25 cellular contexts compared by ENCODE assay signal in the genomic region with DNA sequence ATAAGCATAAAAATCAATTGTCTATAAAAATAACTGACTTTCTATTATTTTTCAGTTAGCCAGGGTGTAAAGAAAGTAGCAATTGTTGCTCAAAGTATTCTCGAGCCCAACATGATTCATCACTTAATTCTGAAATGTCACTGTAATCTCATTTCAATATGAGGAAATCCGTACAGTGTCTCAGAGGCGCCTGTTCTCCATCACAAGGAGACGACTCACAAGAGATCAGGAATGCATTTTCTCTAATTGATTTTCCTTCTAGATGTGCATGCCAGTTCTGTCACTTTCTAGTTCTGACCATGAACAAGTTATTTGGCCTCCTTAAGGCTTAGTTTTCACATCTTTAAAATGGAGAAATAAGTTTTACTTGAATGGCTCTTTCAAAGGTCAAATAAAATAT.
"Had no signal": no experiment of that assay in that cellular context is flagged by ENCODE, and none has a peak within 500 bp of the region (broad histone marks: within the 10 kb centered on the region; RNA-seq: fewer than 3 reads in every experiment).

No MANE protein-coding gene starts in this region.

- H3K9me3 ChIP-seq: body of pancreas, neutrophil, ovary, psoas muscle, thyroid gland, upper lobe of right lung had no signal

- H3K4me3 ChIP-seq: body of pancreas, heart right ventricle, ovary, psoas muscle, thyroid gland, upper lobe of right lung had no signal

- H3K4me3 Mint-ChIP-seq: activated B cell treated with CpG ODN at 0.5 μM for 24 hours; activated naive CD4-positive, alpha-beta T cell treated with anti-CD3 and anti-CD28 coated beads for 36 hours; activated T-cell treated with anti-CD3 and anti-CD28 coated beads, Interleukin-2, amount 50 U/mL, for 4 hours; dendritic cell treated with granulocyte-macrophage colony-stimulating factor and Interleukin-4, amounts not matched to agents 40 ng/mL and 50 ng/mL, for 4 days; nephron; stimulated activated naive CD8-positive, alpha-beta T cell treated with anti-CD3 and anti-CD28 coated beads, Interleukin-15, Interleukin-2, amounts not matched to agents 100 ng/mL and 50 ng/mL, for 24 hours had no signal

- DNase-seq: activated B cell treated with CpG ODN at 0.5 μM for 24 hours; activated CD4-positive, alpha-beta T cell treated with anti-CD3 and anti-CD28 coated beads for 4 hours; activated CD4-positive, alpha-beta T cell treated with anti-CD3 and anti-CD28 coated beads, Interleukin-2, amount 50 U/mL, for 48 hours; activated CD8-positive, alpha-beta memory T cell treated with anti-CD3 and anti-CD28 coated beads, Interleukin-2, amount 50 U/mL, for 48 hours; activated naive CD4-positive, alpha-beta T cell treated with anti-CD3 and anti-CD28 coated beads for 36 hours; activated T-cell treated with anti-CD3 and anti-CD28 coated beads, Interleukin-2, amount 50 U/mL, for 4 hours; anterior cingulate cortex; body of pancreas; effector CD4-positive, alpha-beta T cell; erythroblast; heart right ventricle; ovary; psoas muscle; right cardiac atrium; stimulated activated CD4-positive, alpha-beta T cell treated with anti-CD3 and anti-CD28 coated beads, Interleukin-12 subunit alpha, Interleukin-12 subunit beta, amount 100 ng/mL, for 4 hours; stimulated activated CD4-positive, alpha-beta T cell treated with anti-CD3 and anti-CD28 coated beads, Interleukin-4, amount 100 ng/mL, for 4 hours; substantia nigra; T1000; thyroid gland; upper lobe of right lung had no signal

- ATAC-seq: activated T-cell treated with anti-CD3 and anti-CD28 coated beads, Interleukin-2, amount 50 U/mL, for 4 hours; body of pancreas; upper lobe of right lung had no signal

- H3K4me1 Mint-ChIP-seq: activated B cell treated with CpG ODN at 0.5 μM for 24 hours, nephron had no signal

- H3K27me3 Mint-ChIP-seq: activated B cell treated with CpG ODN at 0.5 μM for 24 hours; stimulated activated naive CD8-positive, alpha-beta T cell treated with anti-CD3 and anti-CD28 coated beads, Interleukin-15, Interleukin-2, amounts not matched to agents 100 ng/mL and 50 ng/mL, for 24 hours had no signal

- H3K27me3 ChIP-seq: body of pancreas, heart right ventricle, neutrophil, ovary, thyroid gland, upper lobe of right lung had no signal

- H3K27ac ChIP-seq: body of pancreas, heart right ventricle, neutrophil, ovary, psoas muscle, thyroid gland, upper lobe of right lung had no signal

- H3K36me3 ChIP-seq: heart right ventricle, neutrophil, ovary, thyroid gland, upper lobe of right lung had no signal

- H3K27ac Mint-ChIP-seq: activated B cell treated with CpG ODN at 0.5 μM for 24 hours; activated naive CD4-positive, alpha-beta T cell treated with anti-CD3 and anti-CD28 coated beads for 36 hours; activated T-helper 2 cell treated with anti-CD3 and anti-CD28 coated beads, Interferon-gamma antibody, Interleukin-2, Interleukin-4, amounts not matched to agents 10 μg/mL and 5 μg/mL and 100 μg/mL, durations not matched to agents 14 hours and 24 hours and 36 hours; dendritic cell treated with granulocyte-macrophage colony-stimulating factor and Interleukin-4, amounts not matched to agents 40 ng/mL and 50 ng/mL, for 4 days; nephron; stimulated activated naive CD8-positive, alpha-beta T cell treated with anti-CD3 and anti-CD28 coated beads, Interleukin-15, Interleukin-2, amounts not matched to agents 100 ng/mL and 50 ng/mL, for 24 hours had no signal

- H3K4me1 ChIP-seq: body of pancreas, thyroid gland had no signal

- H3K9me3 Mint-ChIP-seq: activated B cell treated with CpG ODN at 0.5 μM for 24 hours; activated naive CD4-positive, alpha-beta T cell treated with anti-CD3 and anti-CD28 coated beads for 36 hours; activated T-cell treated with anti-CD3 and anti-CD28 coated beads, Interleukin-2, amount 50 U/mL, for 4 hours; activated T-helper 2 cell treated with anti-CD3 and anti-CD28 coated beads, Interferon-gamma antibody, Interleukin-2, Interleukin-4, amounts not matched to agents 10 μg/mL and 5 μg/mL and 100 μg/mL, durations not matched to agents 14 hours and 24 hours and 36 hours; dendritic cell treated with granulocyte-macrophage colony-stimulating factor and Interleukin-4, amounts not matched to agents 40 ng/mL and 50 ng/mL, for 4 days; nephron had no signal
